In the genomic region with DNA sequence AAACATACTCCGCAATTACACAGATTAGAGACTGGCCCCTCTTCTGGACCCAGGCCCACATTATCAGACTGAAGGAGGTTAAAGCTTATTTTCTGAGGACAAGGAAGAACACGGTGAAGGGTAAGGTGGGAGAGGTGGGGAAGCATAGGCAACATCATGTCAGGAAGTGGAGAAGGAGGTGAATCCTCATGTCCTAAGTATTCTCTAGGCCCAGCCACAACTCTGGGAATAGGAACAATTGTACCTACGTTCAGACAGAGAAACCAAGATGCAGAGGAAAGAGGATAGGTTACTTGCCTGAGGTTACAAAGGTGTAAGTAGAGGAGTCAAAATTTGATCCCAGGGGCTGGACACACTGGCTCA, we compare ENCODE assay signal across 1 cellular context.
TF ChIP-seq lines count a peak whose summit lies in the region.

No MANE protein-coding gene starts in this region.

TF ChIP-seq in IMR-90, 13 proteins besides CTCF, POLR2A, EP300 and RAD21 (continued from another document):
- TF ChIP-seq RCOR1 (IDR thresholded peaks at IDR 0.05; ENCODE audit: insufficient replicate concordance, low read length) (no peak), MXI1 (IDR thresholded peaks at IDR 0.05; ENCODE audit: borderline replicate concordance, low read depth, low read length) (no peak), MAFK (IDR thresholded peaks at IDR 0.05; ENCODE audit: low read depth, low read length) (no peak)
- TF ChIP-seq, protein P1, sequence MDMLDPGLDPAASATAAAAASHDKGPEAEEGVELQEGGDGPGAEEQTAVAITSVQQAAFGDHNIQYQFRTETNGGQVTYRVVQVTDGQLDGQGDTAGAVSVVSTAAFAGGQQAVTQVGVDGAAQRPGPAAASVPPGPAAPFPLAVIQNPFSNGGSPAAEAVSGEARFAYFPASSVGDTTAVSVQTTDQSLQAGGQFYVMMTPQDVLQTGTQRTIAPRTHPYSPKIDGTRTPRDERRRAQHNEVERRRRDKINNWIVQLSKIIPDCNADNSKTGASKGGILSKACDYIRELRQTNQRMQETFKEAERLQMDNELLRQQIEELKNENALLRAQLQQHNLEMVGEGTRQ (IDR thresholded peaks at IDR 0.05; ENCODE audit: low read depth, low read length): no peak
